Comparison of ENCODE assay signal across 8 cellular contexts in genomic region chr10:77887631-77888355, GRCh38. TPM values are rescaled to one million over a fixed set of nuclear protein-coding genes. Genes with fewer than 3 reads are reported as not detected.
A peak's percentile ranks its signal among the peaks of the same experiment; 100 is the strongest.
DNase-seq lines count a peak whose midpoint lies in the region; ATAC-seq, FAIRE-seq and TF ChIP-seq lines count a peak whose summit lies in the region.

No MANE protein-coding gene starts in this region.

- no TSS peak for BruUV-seq in mammary epithelial cell (replicated peaks; lab: Mats Ljungman, UMichigan)

- no peaks in the 10 kb centered on the region for H3K4me1 Mint-ChIP-seq in CD14-positive monocyte

- H3K27ac Mint-ChIP-seq in CD14-positive monocyte = no peak overlapping the region

- H3K4me3 Mint-ChIP-seq in CD14-positive monocyte = no peak overlapping the region

- peak overlapping the region; percentile 82 for H3K4me2 ChIP-seq in mammary epithelial cell (ENCODE audit: insufficient read depth, low read depth, low read length)
- peak overlapping the region; percentile 47 for H3K4me2 ChIP-seq in smooth muscle cell

- CTCF ChIA-PET in mammary epithelial cell (lab: Charles Lee; ENCODE audit: low non-redundant PET) = interaction anchor here (0.9 kb wide), 1 partner anchor 11 kb away, joined by 3 read pairs; no protein-coding TSS in a partner anchor

- H3K36me3 Mint-ChIP-seq in CD14-positive monocyte = no peaks in the 10 kb centered on the region

- H3K9me3 Mint-ChIP-seq in CD14-positive monocyte = no peaks in the 10 kb centered on the region

- 6% methylated on average over 9 of the region's 11 CpGs for WGBS in mammary epithelial cell (ENCODE audit: low coverage, missing lambda C conversion rate)
- 41% methylated on average over 11 of the region's 11 CpGs for WGBS in smooth muscle cell (ENCODE audit: low lambda C conversion rate)

- H3K79me2 ChIP-seq in mammary epithelial cell (ENCODE audit: insufficient read depth, low read length) = peaks cover 99% of the 10 kb centered on the region
- H3K79me2 ChIP-seq in smooth muscle cell (ENCODE audit: low read depth) = peaks cover 60% of the 10 kb centered on the region

- H3F3A ChIP-seq in smooth muscle cell (ENCODE audit: low read depth) = peaks cover 11% of the 10 kb centered on the region

- H3K27ac ChIP-seq in HUES6 (ENCODE audit: low read depth, low read length) = peak overlapping the region; percentile 11; the same call in 1 of the 2 replicates
- no peak overlapping the region for H3K27ac ChIP-seq in mammary epithelial cell (ENCODE audit: insufficient read depth, low read depth, low read length)
- peak overlapping the region; percentile 64 to 76 for H3K27ac ChIP-seq in kidney (ENCODE audit: low read depth in 2 of 2, low read length in 2 of 2)
- H3K27ac ChIP-seq in smooth muscle cell (ENCODE audit: low read depth) = peak overlapping the region; percentile 40

- peaks cover 0 to 4% (median 0%) of the 10 kb centered on the region in 3 donors for H3K27me3 Mint-ChIP-seq in CD14-positive monocyte (ENCODE audit: low read depth in 3 of 3)

- in situ Hi-C loops in mammary epithelial cell (cut with MboI; ENCODE audit: low sequenced_read_pairs in 2 of 2) = no loop called here

- H3K9ac ChIP-seq in HUES6 (ENCODE audit: low read length) = peak overlapping the region; percentile 20
- peak overlapping the region; percentile 41 for H3K9ac ChIP-seq in mammary epithelial cell (ENCODE audit: insufficient read depth, low read length)
- peak overlapping the region in 1 of 2 donors; percentile 46 for H3K9ac ChIP-seq in kidney (ENCODE audit: low read length in 2 of 2)
- H3K9ac ChIP-seq in smooth muscle cell (ENCODE audit: low read depth) = no peak overlapping the region

- dilution Hi-C loops in mammary epithelial cell (cut with HindIII; ENCODE audit: low sequenced_read_pairs) = loop anchor here (5.0 kb wide), 1 partner anchor 55 kb away; no protein-coding TSS in a partner anchor

- H2AFZ ChIP-seq in mammary epithelial cell (ENCODE audit: low read depth, low read length) (no peak overlapping the region), smooth muscle cell (ENCODE audit: low read depth) (no peak overlapping the region)

- H4K20me1 ChIP-seq in mammary epithelial cell (ENCODE audit: insufficient read depth, low read length) (no peaks in the 10 kb centered on the region), smooth muscle cell (ENCODE audit: low read depth) (peaks cover 100% of the 10 kb centered on the region)

- intact Hi-C loops in mammary epithelial cell (cut with micrococcal nuclease) (no loop called here), kidney (cut with DNase I) (no loop called here), CD14-positive monocyte (cut with micrococcal nuclease) (no loop called here)

- H3K36me3 ChIP-seq in HUES6 (ENCODE audit: control insufficient read depth, insufficient read depth, low read length) (no peaks in the 10 kb centered on the region), mammary epithelial cell (ENCODE audit: insufficient read depth, low read length) (no peaks in the 10 kb centered on the region), kidney (ENCODE audit: control insufficient read depth in 1 of 2, insufficient read depth in 2 of 2, low read length in 2 of 2) (no peaks in the 10 kb centered on the region), smooth muscle cell (ENCODE audit: low read depth) (no peaks in the 10 kb centered on the region)

- H3K9me3 ChIP-seq in HUES6 (ENCODE audit: control insufficient read depth, insufficient read depth, low read depth, low read length) (no peaks in the 10 kb centered on the region), mammary epithelial cell (replicated peaks; ENCODE audit: insufficient read depth, low read length) (no peaks in the 10 kb centered on the region), kidney (ENCODE audit: control insufficient read depth in 1 of 2, low read length in 2 of 2) (no peaks in the 10 kb centered on the region), smooth muscle cell (replicated peaks; ENCODE audit: low read depth) (no peaks in the 10 kb centered on the region)

- TF ChIP-seq CTCF in mammary epithelial cell (conservative IDR thresholded peaks at IDR 0.05 in 1 of 2, IDR thresholded peaks at IDR 0.05 in 1 of 2; ENCODE audit: extremely low read depth in 1 of 2, insufficient read depth in 1 of 2, low read depth in 1 of 2, low read length in 2 of 2) (no peak), kidney (IDR thresholded peaks at IDR 0.05; ENCODE audit: borderline replicate concordance, extremely low read depth, insufficient read depth) (no peak), smooth muscle cell (IDR thresholded peaks at IDR 0.05; ENCODE audit: borderline replicate concordance, insufficient read depth, poor library complexity, severe bottlenecking) (no peak), CD14-positive monocyte (IDR thresholded peaks at IDR 0.05) (no peak)

- no peak for ATAC-seq in GM18517 (IDR thresholded peaks at IDR 0.05; ENCODE audit: unreplicated experiment)

- no peak for FAIRE-seq in kidney (lab: Jason Lieb, UNC)

- H3K27me3 ChIP-seq in HUES6 (ENCODE audit: control insufficient read depth, insufficient read depth, low read length) (no peaks in the 10 kb centered on the region), mammary epithelial cell (ENCODE audit: insufficient read depth, low read length) (no peaks in the 10 kb centered on the region), smooth muscle cell (ENCODE audit: low read depth) (no peaks in the 10 kb centered on the region)

- H3K4me1 ChIP-seq in HUES6 (ENCODE audit: control insufficient read depth, insufficient read depth, low read length) (peaks cover 80% of the 10 kb centered on the region), mammary epithelial cell (ENCODE audit: insufficient read depth, low read length) (peaks cover 40% of the 10 kb centered on the region), kidney (ENCODE audit: control insufficient read depth in 1 of 2, insufficient read depth in 1 of 2, low read depth in 1 of 2, low read length in 2 of 2) (peaks cover 34 to 42% of the 10 kb centered on the region in 2 donors), smooth muscle cell (ENCODE audit: low read depth) (peaks cover 33% of the 10 kb centered on the region)

- DNase-seq in mammary epithelial cell (no peak), kidney (peak; percentile 66), smooth muscle cell (lab: John Stamatoyannopoulos, UW; ENCODE audit: unreplicated experiment) (no peak), CD14-positive monocyte (ENCODE audit: low spot score) (no peak), NCI-H2029 (lab: John Stamatoyannopoulos, UW) (no peak)
- DNase-seq in activated CD4-positive, CD25-positive, alpha-beta regulatory T cell treated with anti-CD3 and anti-CD28 coated beads, Interleukin-2, amount 50 U/mL, for 72 hours = no peak

- peak overlapping the region; percentile 16; the same call in 1 of the 2 replicates for H3K4me3 ChIP-seq in HUES6 (ENCODE audit: low read depth, low read length)
- peak overlapping the region; percentile 20 to 27 (median 22) for H3K4me3 ChIP-seq in mammary epithelial cell (replicated peaks in 1 of 3; ENCODE audit: insufficient read depth in 1 of 3, low read depth in 2 of 3, low read length in 3 of 3)
- H3K4me3 ChIP-seq in kidney (ENCODE audit: low read length in 2 of 2) = peak overlapping the region in 1 of 2 donors; percentile 14
- H3K4me3 ChIP-seq in smooth muscle cell = no peak overlapping the region

RNA-seq across cellular contexts. Expression of gene DLG5, which starts 38.8 kb away (rescaled TPM):
- total RNA-seq in mammary epithelial cell (10 to 100 TPM; 40.8 to 76.5 TPM), kidney (30.0 TPM), smooth muscle cell (20.4 and 21.8 TPM in 2 replicates)
- polyA plus RNA-seq in mammary epithelial cell (31.5 TPM), kidney (ENCODE audit: insufficient read depth, low read depth, low replicate concordance) (5.4 TPM), smooth muscle cell (11.3 and 14.6 TPM in 2 replicates), CD14-positive monocyte (under 1 TPM in 1 of 2 donors, not detected in 1; 0.14 TPM)
- polyA minus RNA-seq in mammary epithelial cell = 142 TPM
